ENCODE assay signal across 8 cellular contexts in genomic region chr12:52050771-52051541, GRCh38. TPM values are rescaled to one million over a fixed set of nuclear protein-coding genes. Genes with fewer than 3 reads are reported as not detected.
DNase-seq lines count a peak whose midpoint lies in the region; ATAC-seq, FAIRE-seq and TF ChIP-seq lines count a peak whose summit lies in the region.

Gene NR4A1 (plus strand): TSS chr12:52051442. CDS start chr12:52054329, 2,887 bp downstream.

- H3K4me1 ChIP-seq in ACC112 (ENCODE audit: control insufficient read depth, insufficient read depth, low read length, unreplicated experiment): peaks cover 13% of the 10 kb centered on the region
- peaks cover 8 to 17% of the 10 kb centered on the region in 2 donors for H3K4me1 ChIP-seq in kidney (ENCODE audit: control insufficient read depth in 1 of 2, insufficient read depth in 1 of 2, low read depth in 1 of 2, low read length in 2 of 2)

- H3K79me2 ChIP-seq in ACC112 (ENCODE audit: control insufficient read depth, insufficient read depth, low read length, unreplicated experiment): no peaks in the 10 kb centered on the region

- H3K27ac ChIP-seq in ACC112 (ENCODE audit: low read depth, low read length): peak within 1 kb of the TSS; percentile 83
- peak within 1 kb of the TSS; percentile 96 to 97 for H3K27ac ChIP-seq in kidney (ENCODE audit: low read depth in 2 of 2, low read length in 2 of 2)

- peak within 1 kb of the TSS; percentile 95 to 97 for H3K9ac ChIP-seq in kidney (ENCODE audit: low read length in 2 of 2)

- H3K27me3 ChIP-seq in ACC112 (ENCODE audit: insufficient read depth, low read length): no peaks in the 10 kb centered on the region

- H3K4me3 ChIP-seq in ACC112 (ENCODE audit: low read depth, low read length): peak within 1 kb of the TSS; percentile 77
- peak within 1 kb of the TSS; percentile 78 to 84 for H3K4me3 ChIP-seq in kidney (ENCODE audit: low read length in 2 of 2)

- TF ChIP-seq CTCF in kidney (IDR thresholded peaks at IDR 0.05; ENCODE audit: borderline replicate concordance, extremely low read depth, insufficient read depth): peak; percentile 7

- intact Hi-C loops in kidney (cut with DNase I): no loop called here

- no peaks in the 10 kb centered on the region for H3K36me3 ChIP-seq in ACC112 (ENCODE audit: insufficient read depth, low read length)
- H3K36me3 ChIP-seq in kidney (ENCODE audit: control insufficient read depth in 1 of 2, insufficient read depth in 2 of 2, low read length in 2 of 2): peaks cover 3 to 33% of the 10 kb centered on the region in 2 donors

- no peak for FAIRE-seq in kidney (lab: Jason Lieb, UNC)

- TF ChIP-seq POLR2A in GM18526 (IDR thresholded peaks at IDR 0.05; ENCODE audit: extremely low read depth, insufficient read length): peak; percentile 79

- peak within 1 kb of the TSS; percentile 17 for H2AFZ ChIP-seq in ACC112 (ENCODE audit: low read length, unreplicated experiment)

- H3K9me3 ChIP-seq in kidney (ENCODE audit: control insufficient read depth in 1 of 2, low read length in 2 of 2): no peaks in the 10 kb centered on the region

- DNase-seq in NCI-H2196 (lab: John Stamatoyannopoulos, UW; ENCODE audit: unreplicated experiment) (peak; percentile 96), kidney (peak; percentile 99)
- peak; percentile 99 for DNase-seq in central memory CD4-positive, alpha-beta T cell
- peak; percentile 99 for DNase-seq in stimulated activated CD4-positive, alpha-beta T cell treated with anti-CD3 and anti-CD28 coated beads, Interleukin-15, amount 100 ng/mL, for 1 hour (ENCODE audit: low read depth in 1 of 2, low spot score in 1 of 2)

- peak; percentile 63 for ATAC-seq in HG03064 (IDR thresholded peaks at IDR 0.05; ENCODE audit: low read depth, unreplicated experiment)
- ATAC-seq in activated CD4-positive, CD25-positive, alpha-beta regulatory T cell treated with anti-CD3 and anti-CD28 coated beads, Interleukin-2, amount 50 U/mL, for 24 hours: peak; percentile 90 to 93

RNA-seq across cellular contexts. Expression of gene NR4A1, which starts in this region (rescaled TPM):
- 37.2 TPM for total RNA-seq in kidney
- polyA plus RNA-seq in kidney (ENCODE audit: insufficient read depth, low read depth, low replicate concordance): 54.1 TPM

Comparison
In these comparisons a context has a peak if more than half of its experiments do, and no peak if none do; other contexts are left out.
1. Peak in every context shown above with its lines: DNase-seq, ATAC-seq, H3K4me3 ChIP-seq and H3K27ac ChIP-seq.